Comparison of ENCODE assay signal across 1 cellular context in genomic region chr18:34493566-34494358, GRCh38.
TF ChIP-seq lines count a peak whose summit lies in the region.

No MANE protein-coding gene starts in this region.

TF ChIP-seq in H1, 55 proteins besides CTCF, POLR2A, EP300 and RAD21 (continued from another document):
- TF ChIP-seq, protein P1, sequence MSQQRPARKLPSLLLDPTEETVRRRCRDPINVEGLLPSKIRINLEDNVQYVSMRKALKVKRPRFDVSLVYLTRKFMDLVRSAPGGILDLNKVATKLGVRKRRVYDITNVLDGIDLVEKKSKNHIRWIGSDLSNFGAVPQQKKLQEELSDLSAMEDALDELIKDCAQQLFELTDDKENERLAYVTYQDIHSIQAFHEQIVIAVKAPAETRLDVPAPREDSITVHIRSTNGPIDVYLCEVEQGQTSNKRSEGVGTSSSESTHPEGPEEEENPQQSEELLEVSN (IDR thresholded peaks at IDR 0.05), result no peak; the same call in 1 of the 2 replicates
- no peak for TF ChIP-seq BACH1 (IDR thresholded peaks at IDR 0.05; ENCODE audit: low read length)
- no peak for TF ChIP-seq SP2 (IDR thresholded peaks at IDR 0.05; ENCODE audit: low read length)
- TF ChIP-seq CHD1 (IDR thresholded peaks at IDR 0.05; ENCODE audit: low read depth, low read length), result no peak
- TF ChIP-seq USF2 (IDR thresholded peaks at IDR 0.05; ENCODE audit: low read length), result no peak
- TF ChIP-seq TAF7 (optimal IDR thresholded peaks at IDR 0.05; ENCODE audit: borderline replicate concordance, low read depth, low read length), result no peak
- TF ChIP-seq ZNF274 (IDR thresholded peaks at IDR 0.05; ENCODE audit: borderline replicate concordance, extremely low read depth, low read length), result no peak
- no peak for TF ChIP-seq SP4 (IDR thresholded peaks at IDR 0.05; ENCODE audit: low read length)
- TF ChIP-seq TBP (IDR thresholded peaks at IDR 0.05; ENCODE audit: low read depth, low read length), result no peak
- TF ChIP-seq SIN3A (conservative IDR thresholded peaks at IDR 0.05 in 1 of 2, IDR thresholded peaks at IDR 0.05 in 1 of 2; ENCODE audit: low read depth in 1 of 2, low read length in 2 of 2), result peak; percentile 17 to 26; a peak in 1 of 4 replicates
- no peak for TF ChIP-seq POU5F1 (IDR thresholded peaks at IDR 0.05; ENCODE audit: low read depth, low read length)
- TF ChIP-seq SAP30 (IDR thresholded peaks at IDR 0.05; ENCODE audit: insufficient read depth, insufficient replicate concordance, low read length), result no peak
- TF ChIP-seq POLR2AphosphoS5 (IDR thresholded peaks at IDR 0.05; ENCODE audit: low read depth, low read length), result no peak; the same call in none of the 2 replicates
- TF ChIP-seq KDM1A (IDR thresholded peaks at IDR 0.05; ENCODE audit: borderline replicate concordance, low read length), result no peak
- no peak for TF ChIP-seq JUND (IDR thresholded peaks at IDR 0.05; ENCODE audit: low read length)
- no peak for TF ChIP-seq EZH2 (IDR thresholded peaks at IDR 0.05; ENCODE audit: low read depth, low read length, severe bottlenecking)
- no peak for TF ChIP-seq SP1 (IDR thresholded peaks at IDR 0.05; ENCODE audit: low read depth, low read length)
- TF ChIP-seq BRCA1 (IDR thresholded peaks at IDR 0.05; ENCODE audit: low read depth, low read length), result no peak
- TF ChIP-seq YY1 (IDR thresholded peaks at IDR 0.05; ENCODE audit: low read depth, low read length), result peak; percentile 34; the same call in 1 of the 2 replicates
- TF ChIP-seq CBX5 (IDR thresholded peaks at IDR 0.05; ENCODE audit: low read depth, low read length), result no peak
- TF ChIP-seq, protein P2, sequence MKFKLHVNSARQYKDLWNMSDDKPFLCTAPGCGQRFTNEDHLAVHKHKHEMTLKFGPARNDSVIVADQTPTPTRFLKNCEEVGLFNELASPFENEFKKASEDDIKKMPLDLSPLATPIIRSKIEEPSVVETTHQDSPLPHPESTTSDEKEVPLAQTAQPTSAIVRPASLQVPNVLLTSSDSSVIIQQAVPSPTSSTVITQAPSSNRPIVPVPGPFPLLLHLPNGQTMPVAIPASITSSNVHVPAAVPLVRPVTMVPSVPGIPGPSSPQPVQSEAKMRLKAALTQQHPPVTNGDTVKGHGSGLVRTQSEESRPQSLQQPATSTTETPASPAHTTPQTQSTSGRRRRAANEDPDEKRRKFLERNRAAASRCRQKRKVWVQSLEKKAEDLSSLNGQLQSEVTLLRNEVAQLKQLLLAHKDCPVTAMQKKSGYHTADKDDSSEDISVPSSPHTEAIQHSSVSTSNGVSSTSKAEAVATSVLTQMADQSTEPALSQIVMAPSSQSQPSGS (IDR thresholded peaks at IDR 0.05; ENCODE audit: low read length), result no peak
- TF ChIP-seq KDM5A (IDR thresholded peaks at IDR 0.05; ENCODE audit: low read length), result no peak
- TF ChIP-seq FOSL1 (IDR thresholded peaks at IDR 0.05; ENCODE audit: insufficient read depth, low read depth, low read length), result no peak
- no peak for TF ChIP-seq SIX5 (IDR thresholded peaks at IDR 0.05; ENCODE audit: low read depth, low read length)
- TF ChIP-seq SUZ12 (IDR thresholded peaks at IDR 0.05; ENCODE audit: low read length), result no peak
- TF ChIP-seq CREB1 (IDR thresholded peaks at IDR 0.05), result peak; percentile 89
- TF ChIP-seq NANOG (IDR thresholded peaks at IDR 0.05; ENCODE audit: insufficient read depth, low read depth, low read length, poor library complexity, severe bottlenecking), result no peak
- no peak for TF ChIP-seq SIRT6 (IDR thresholded peaks at IDR 0.05; ENCODE audit: low read length)
- TF ChIP-seq BCL11A (IDR thresholded peaks at IDR 0.05; ENCODE audit: low read depth in 2 of 2, low read length in 2 of 2), result no peak
- TF ChIP-seq MAX (IDR thresholded peaks at IDR 0.05), result no peak; the same call in 1 of the 2 replicates
- no peak for TF ChIP-seq TEAD4 (IDR thresholded peaks at IDR 0.05; ENCODE audit: low read depth, low read length)
- TF ChIP-seq CEBPB (IDR thresholded peaks at IDR 0.05; ENCODE audit: low read depth, low read length), result no peak
- TF ChIP-seq CHD2 (IDR thresholded peaks at IDR 0.05; ENCODE audit: low read length), result no peak
- TF ChIP-seq RXRA (IDR thresholded peaks at IDR 0.05; ENCODE audit: insufficient read depth, low read depth, low read length), result no peak
- TF ChIP-seq GTF2F1 (IDR thresholded peaks at IDR 0.05; ENCODE audit: borderline replicate concordance, low read depth, low read length), result no peak
- no peak for TF ChIP-seq CTBP2 (IDR thresholded peaks at IDR 0.05; ENCODE audit: borderline replicate concordance, insufficient read depth, insufficient read length, low read length)
- peak in 1 of 2 experiments; percentile 54; a peak in 1 of 4 replicates for TF ChIP-seq HDAC2 (IDR thresholded peaks at IDR 0.05; ENCODE audit: borderline replicate concordance in 1 of 2, low read depth in 2 of 2, low read length in 2 of 2)
- peak; percentile 80 for TF ChIP-seq ASH2L (IDR thresholded peaks at IDR 0.05; ENCODE audit: low read length)
- TF ChIP-seq RNF2 (IDR thresholded peaks at IDR 0.05; ENCODE audit: borderline replicate concordance, low read depth, low read length, missing control alignments, poor library complexity, severe bottlenecking), result no peak
- peak; percentile 47; the same call in 1 of the 2 replicates for TF ChIP-seq EGR1 (IDR thresholded peaks at IDR 0.05; ENCODE audit: borderline replicate concordance, low read depth, low read length)
- peak; percentile 49 for TF ChIP-seq TAF1 (IDR thresholded peaks at IDR 0.05; ENCODE audit: low read depth, low read length)
- no peak for TF ChIP-seq KDM4A (IDR thresholded peaks at IDR 0.05; ENCODE audit: low read depth, low read length, severe bottlenecking)
- no peak for TF ChIP-seq CBX8 (IDR thresholded peaks at IDR 0.05; ENCODE audit: borderline replicate concordance, low read depth, low read length)
- TF ChIP-seq NRF1 (IDR thresholded peaks at IDR 0.05; ENCODE audit: low read depth, low read length), result no peak
- TF ChIP-seq RFX5 (IDR thresholded peaks at IDR 0.05; ENCODE audit: borderline replicate concordance, low read depth, low read length), result no peak
- TF ChIP-seq CHD7 (IDR thresholded peaks at IDR 0.05; ENCODE audit: insufficient replicate concordance, low read length), result no peak
- no peak for TF ChIP-seq JUN (IDR thresholded peaks at IDR 0.05; ENCODE audit: low read depth, low read length)
- TF ChIP-seq GABPA (IDR thresholded peaks at IDR 0.05; ENCODE audit: borderline replicate concordance, insufficient read depth, low read length), result no peak; the same call in 1 of the 2 replicates
